ENCODE assay signal across 1 cellular context in genomic region chr9:137240841-137241489, GRCh38.
TF ChIP-seq lines count a peak whose summit lies in the region.

Gene TUBB4B (plus strand): TSS chr9:137241287. CDS start chr9:137241361, 74 bp downstream.

TF ChIP-seq in HEK293, 187 proteins besides CTCF, POLR2A, EP300 and RAD21 (continued from another document and continues in another):
- TF ChIP-seq TSHZ1 (tag by site-specific recombination; IDR thresholded peaks at IDR 0.05; ENCODE audit: borderline replicate concordance): 0 out of 2 replicates have a peak, but pooled peaks have one; percentile 11
- TF ChIP-seq ZNF768 (tag by site-specific recombination; IDR thresholded peaks at IDR 0.05): no peak
- TF ChIP-seq ZNF266 (tag by site-specific recombination; IDR thresholded peaks at IDR 0.05; ENCODE audit: low read depth): no peak
- TF ChIP-seq ZNF350 (tag by site-specific recombination; IDR thresholded peaks at IDR 0.05): no peak
- TF ChIP-seq ZBTB44 (tag by site-specific recombination; IDR thresholded peaks at IDR 0.05): 0 out of 2 replicates have a peak, but pooled peaks have one; percentile 18
- no peak for TF ChIP-seq ZNF112 (tag by site-specific recombination; IDR thresholded peaks at IDR 0.05)
- no peak for TF ChIP-seq ZNF423 (tag by site-specific recombination; IDR thresholded peaks at IDR 0.05)
- TF ChIP-seq ZNF248 (tag by site-specific recombination; IDR thresholded peaks at IDR 0.05): no peak
- 0 out of 2 replicates have a peak, but pooled peaks have one; percentile 8 for TF ChIP-seq ZNF600 (tag by site-specific recombination; IDR thresholded peaks at IDR 0.05)
- TF ChIP-seq ZBTB10 (tag by site-specific recombination; IDR thresholded peaks at IDR 0.05): no peak
- no peak for TF ChIP-seq ZNF26 (tag by site-specific recombination; IDR thresholded peaks at IDR 0.05)
- TF ChIP-seq ZNF184 (tag by site-specific recombination; IDR thresholded peaks at IDR 0.05): no peak
- peak; percentile 99 for TF ChIP-seq SP2 (tag by site-specific recombination; IDR thresholded peaks at IDR 0.05)
- peak; percentile 29; the same call in 1 of the 2 replicates for TF ChIP-seq ZNF624 (tag by site-specific recombination; IDR thresholded peaks at IDR 0.05)
- TF ChIP-seq ZNF274 (IDR thresholded peaks at IDR 0.05; ENCODE audit: low read length): no peak
- no peak for TF ChIP-seq ZNF274 (tag by site-specific recombination; IDR thresholded peaks at IDR 0.05; ENCODE audit: borderline replicate concordance)
- TF ChIP-seq SETDB1 (IDR thresholded peaks at IDR 0.05; ENCODE audit: insufficient read length, low read length): no peak
- no peak for TF ChIP-seq ZSCAN16 (tag by site-specific recombination; IDR thresholded peaks at IDR 0.05)
- TF ChIP-seq SP3 (tag by site-specific recombination; IDR thresholded peaks at IDR 0.05): peak; percentile 82; the same call in 1 of the 2 replicates
- TF ChIP-seq YY1 (tag by site-specific recombination; IDR thresholded peaks at IDR 0.05): peak; percentile 90
- TF ChIP-seq ZXDB (tag by site-specific recombination; IDR thresholded peaks at IDR 0.05): peak; percentile 15
- TF ChIP-seq ZNF133 (tag by site-specific recombination; IDR thresholded peaks at IDR 0.05): no peak
- 0 out of 2 replicates have a peak, but pooled peaks have one; percentile 23 for TF ChIP-seq ZSCAN18 (tag by site-specific recombination; IDR thresholded peaks at IDR 0.05)
- TF ChIP-seq ELK4 (IDR thresholded peaks at IDR 0.05; ENCODE audit: borderline replicate concordance, low read depth, low read length): peak; percentile 65; the same call in 1 of the 2 replicates
- TF ChIP-seq EGR2 (tag by site-specific recombination; IDR thresholded peaks at IDR 0.05; ENCODE audit: low read depth): peak; percentile 70
- peak; percentile 93 for TF ChIP-seq ZNF391 (tag by site-specific recombination; IDR thresholded peaks at IDR 0.05; ENCODE audit: borderline replicate concordance, low read depth)
- peak; percentile 100 for TF ChIP-seq PBX3 (CRISPR knock-in tag; IDR thresholded peaks at IDR 0.05)
- TF ChIP-seq ZSCAN5A (tag by site-specific recombination; IDR thresholded peaks at IDR 0.05): no peak
- TF ChIP-seq ZNF501 (tag by site-specific recombination; IDR thresholded peaks at IDR 0.05): 0 out of 2 replicates have a peak, but pooled peaks have one; percentile 15
- TF ChIP-seq ZNF529 (tag by site-specific recombination; IDR thresholded peaks at IDR 0.05; ENCODE audit: insufficient replicate concordance): no peak
- no peak for TF ChIP-seq IKZF3 (tag by site-specific recombination; IDR thresholded peaks at IDR 0.05)
- peak; percentile 65; the same call in 1 of the 2 replicates for TF ChIP-seq SALL2 (tag by site-specific recombination; IDR thresholded peaks at IDR 0.05; ENCODE audit: borderline replicate concordance)
- peak; percentile 37; the same call in 1 of the 2 replicates for TF ChIP-seq ZNF341 (tag by site-specific recombination; IDR thresholded peaks at IDR 0.05; ENCODE audit: low read depth)
- no peak for TF ChIP-seq ZNF449 (tag by site-specific recombination; IDR thresholded peaks at IDR 0.05)
- TF ChIP-seq ZNF544 (tag by site-specific recombination; IDR thresholded peaks at IDR 0.05): no peak
- TF ChIP-seq KLF7 (tag by site-specific recombination; IDR thresholded peaks at IDR 0.05; ENCODE audit: borderline replicate concordance): peak; percentile 29; the same call in 1 of the 2 replicates
- TF ChIP-seq ZNF561 (tag by site-specific recombination; IDR thresholded peaks at IDR 0.05; ENCODE audit: borderline replicate concordance): peak; percentile 36; the same call in 1 of the 2 replicates
- no peak for TF ChIP-seq ZNF214 (tag by site-specific recombination; IDR thresholded peaks at IDR 0.05; ENCODE audit: borderline replicate concordance)
- 0 out of 2 replicates have a peak, but pooled peaks have one; percentile 28 for TF ChIP-seq ZNF24 (tag by site-specific recombination; IDR thresholded peaks at IDR 0.05)
- peak; percentile 84; the same call in 1 of the 2 replicates for TF ChIP-seq ZFP41 (tag by site-specific recombination; IDR thresholded peaks at IDR 0.05; ENCODE audit: borderline replicate concordance)
- TF ChIP-seq GLI4 (tag by site-specific recombination; IDR thresholded peaks at IDR 0.05): peak; percentile 55; the same call in 1 of the 2 replicates
- TF ChIP-seq KLF16 (tag by site-specific recombination; IDR thresholded peaks at IDR 0.05): peak; percentile 89
- peak; percentile 83 for TF ChIP-seq KLF8 (tag by site-specific recombination; IDR thresholded peaks at IDR 0.05)
- TF ChIP-seq ZNF555 (tag by site-specific recombination; conservative IDR thresholded peaks at IDR 0.05): no peak
- TF ChIP-seq ZNF639 (tag by site-specific recombination; IDR thresholded peaks at IDR 0.05): peak; percentile 80; the same call in 1 of the 2 replicates
- TF ChIP-seq ZSCAN30 (tag by site-specific recombination; IDR thresholded peaks at IDR 0.05): peak; percentile 69
- TF ChIP-seq ZNF629 (tag by site-specific recombination; IDR thresholded peaks at IDR 0.05): no peak
